16 cellular contexts compared by ENCODE assay signal in genomic region chr5:52672459-52672858, GRCh38.
DNase-seq lines count a peak whose midpoint lies in the region; ATAC-seq and TF ChIP-seq lines count a peak whose summit lies in the region.
"Had no signal": no experiment of that assay in that cellular context is flagged by ENCODE, and none has a peak within 500 bp of the region (broad histone marks: within the 10 kb centered on the region; RNA-seq: fewer than 3 reads in every experiment).

No MANE protein-coding gene starts in this region.

- H3K23ac ChIP-seq in mesenchymal stem cell (ENCODE audit: low read length in 2 of 2), result no peak overlapping the region

- H3K9ac ChIP-seq in DND-41 (ENCODE audit: low read depth, low read length) (no peak overlapping the region), mesenchymal stem cell (ENCODE audit: low read length) (peak overlapping the region; percentile 34)
- H3K9ac ChIP-seq: BLaER1 treated with 17β-estradiol and CSF1 and Interleukin-3, amounts not matched to agents 10 nM and 100 nM; GM23248 had no signal

- H2BK12ac ChIP-seq in mesenchymal stem cell (ENCODE audit: low read length in 2 of 2), result no peak overlapping the region

- H3K9me3 ChIP-seq in DND-41 (ENCODE audit: insufficient read depth, low read length, severe bottlenecking), result no peaks in the 10 kb centered on the region
- no peaks in the 10 kb centered on the region for H3K9me3 ChIP-seq in KOPT-K1 (ENCODE audit: insufficient read depth, low read length, poor library complexity, severe bottlenecking)
- H3K9me3 ChIP-seq in mesenchymal stem cell (ENCODE audit: control insufficient read depth, low read length), result no peaks in the 10 kb centered on the region
- H3K9me3 ChIP-seq: BLaER1 treated with 17β-estradiol and CSF1 and Interleukin-3, amounts not matched to agents 10 nM and 100 nM; Caco-2; HAP-1 had no signal

- H3K27ac ChIP-seq in DND-41 (ENCODE audit: low read length), result peak overlapping the region; percentile 63; the same call in 1 of the 2 replicates
- H3K27ac ChIP-seq in KOPT-K1 (ENCODE audit: low read depth, low read length, poor library complexity, severe bottlenecking), result peak overlapping the region; percentile 61
- no peak overlapping the region for H3K27ac ChIP-seq in mesenchymal stem cell (ENCODE audit: low read length, poor library complexity, severe bottlenecking)
- H3K27ac ChIP-seq: BLaER1 treated with 17β-estradiol and CSF1 and Interleukin-3, amounts not matched to agents 10 nM and 100 nM; GM23248 had no signal

- ATAC-seq in DND-41 (ENCODE audit: insufficient read depth, low read depth), result peak; percentile 58
- no peak for ATAC-seq in GM21619 (IDR thresholded peaks at IDR 0.05; ENCODE audit: unreplicated experiment)
- ATAC-seq in HG03442 (IDR thresholded peaks at IDR 0.05; ENCODE audit: unreplicated experiment), result no peak

- no peak overlapping the region for H3K4ac ChIP-seq in mesenchymal stem cell (ENCODE audit: low read depth in 1 of 2, low read length in 2 of 2)

- no peak overlapping the region for H2BK120ac ChIP-seq in mesenchymal stem cell (ENCODE audit: low read depth, low read length)

- no peak overlapping the region for H4K8ac ChIP-seq in mesenchymal stem cell (ENCODE audit: low read length)

- WGBS in mesenchymal stem cell, result 0% methylated on average over 1 of the region's 1 CpG

- H3K4me2 ChIP-seq in DND-41 (ENCODE audit: insufficient read depth, low read length) (peak overlapping the region; percentile 52), mesenchymal stem cell (ENCODE audit: low read length, poor library complexity, severe bottlenecking) (no peak overlapping the region)
- H3K4me2 ChIP-seq: BLaER1 treated with 17β-estradiol and CSF1 and Interleukin-3, amounts not matched to agents 10 nM and 100 nM had no signal

- no peak overlapping the region for H2BK15ac ChIP-seq in mesenchymal stem cell (ENCODE audit: low read depth, poor library complexity, severe bottlenecking)

- no peak overlapping the region for H4K91ac ChIP-seq in mesenchymal stem cell (ENCODE audit: low read length)

- H2BK5ac ChIP-seq in mesenchymal stem cell (ENCODE audit: low read depth, low read length, poor library complexity, severe bottlenecking), result no peak overlapping the region

- H2AFZ ChIP-seq in DND-41 (ENCODE audit: low read depth, low read length), result no peak overlapping the region
- H2AFZ ChIP-seq in mesenchymal stem cell (ENCODE audit: low read depth, low read length), result no peak overlapping the region
- H2AFZ ChIP-seq: GM23248 had no signal

- H3K36me3 ChIP-seq in DND-41 (ENCODE audit: insufficient read depth, low read length) (no peaks in the 10 kb centered on the region), KOPT-K1 (ENCODE audit: insufficient read depth, low read length) (no peaks in the 10 kb centered on the region), mesenchymal stem cell (ENCODE audit: control insufficient read depth in 1 of 2, insufficient read depth in 2 of 2, low read depth in 1 of 2, low read length in 2 of 2) (no peaks in the 10 kb centered on the region)
- H3K36me3 ChIP-seq: BLaER1 treated with 17β-estradiol and CSF1 and Interleukin-3, amounts not matched to agents 10 nM and 100 nM; HAP-1 had no signal

- DNase-seq in DND-41, result no peak
- DNase-seq in mesenchymal stem cell, result peak; percentile 62
- no peak for DNase-seq in epidermal melanocyte (ENCODE audit: insufficient read length, low spot score)
- no peak for DNase-seq in COLO668 (lab: John Stamatoyannopoulos, UW; ENCODE audit: unreplicated experiment)
- DNase-seq: 8988T; Caco-2; CD4-positive, CD25-positive, alpha-beta regulatory T cell; CD8-positive, alpha-beta memory T cell; GDM1; GM23248; KG1 had no signal

- TF ChIP-seq CTCF in DND-41 (IDR thresholded peaks at IDR 0.05; ENCODE audit: borderline replicate concordance, extremely low read depth, low read length, poor library complexity, severe bottlenecking), result no peak

- H2AK5ac ChIP-seq in mesenchymal stem cell (ENCODE audit: low read length, severe bottlenecking), result no peak overlapping the region

- no peaks in the 10 kb centered on the region for H3K79me2 ChIP-seq in DND-41 (ENCODE audit: insufficient read depth, low read length)

- H4K20me1 ChIP-seq in DND-41 (ENCODE audit: insufficient read depth, low read length), result no peaks in the 10 kb centered on the region
- H4K20me1 ChIP-seq: BLaER1 treated with 17β-estradiol and CSF1 and Interleukin-3, amounts not matched to agents 10 nM and 100 nM had no signal

- H3K4me3 ChIP-seq in DND-41 (ENCODE audit: low read depth in 1 of 2, low read length in 2 of 2), result no peak overlapping the region
- H3K4me3 ChIP-seq in mesenchymal stem cell (ENCODE audit: insufficient read depth in 1 of 2, low read depth in 1 of 2, low read length in 2 of 2), result no peak overlapping the region
- H3K4me3 ChIP-seq: BLaER1 treated with 17β-estradiol and CSF1 and Interleukin-3, amounts not matched to agents 10 nM and 100 nM; GM23248; HAP-1 had no signal

- H3K79me1 ChIP-seq in mesenchymal stem cell (replicated peaks; ENCODE audit: low read length, poor library complexity, severe bottlenecking), result no peaks in the 10 kb centered on the region

- no peak overlapping the region for H3K18ac ChIP-seq in mesenchymal stem cell (ENCODE audit: low read depth in 1 of 2, low read length in 2 of 2)

- H3K27me3 ChIP-seq in DND-41 (ENCODE audit: insufficient read depth, low read length, poor library complexity) (no peaks in the 10 kb centered on the region), mesenchymal stem cell (ENCODE audit: control insufficient read depth in 1 of 2, insufficient read depth in 1 of 2, low read length in 2 of 2) (no peaks in the 10 kb centered on the region)
- H3K27me3 ChIP-seq: BLaER1 treated with 17β-estradiol and CSF1 and Interleukin-3, amounts not matched to agents 10 nM and 100 nM had no signal

- peaks cover 31% of the 10 kb centered on the region for H3K4me1 ChIP-seq in DND-41 (ENCODE audit: insufficient read depth, low read length)
- H3K4me1 ChIP-seq in mesenchymal stem cell (ENCODE audit: control insufficient read depth, insufficient read depth, low read depth, low read length), result peaks cover 3% of the 10 kb centered on the region
- H3K4me1 ChIP-seq: Caco-2, HAP-1 had no signal

- no peak overlapping the region for H3K14ac ChIP-seq in mesenchymal stem cell (ENCODE audit: low read length in 2 of 2)
